ENCODE assay signal across 8 cellular contexts in genomic region chr10:94361161-94361794, GRCh38. TPM values are rescaled to one million over a fixed set of nuclear protein-coding genes. Genes with fewer than 3 reads are reported as not detected.
A peak's percentile ranks its signal among the peaks of the same experiment; 100 is the strongest.
DNase-seq lines count a peak whose midpoint lies in the region; ATAC-seq and TF ChIP-seq lines count a peak whose summit lies in the region.

No MANE protein-coding gene starts in this region.

- peaks cover 14% of the 10 kb centered on the region for H3K27me3 Mint-ChIP-seq in T-helper 2 cell treated with Interferon-gamma antibody and Interleukin-4, amounts not matched to agents 5 μg/mL and 100 μg/mL, for 36 hours (ENCODE audit: low read depth)

- peaks cover 36% of the 10 kb centered on the region for H3K36me3 Mint-ChIP-seq in T-helper 2 cell treated with Interferon-gamma antibody and Interleukin-4, amounts not matched to agents 5 μg/mL and 100 μg/mL, for 36 hours (ENCODE audit: low read depth)

- no peak for TF ChIP-seq POLR2A in transverse colon (IDR thresholded peaks at IDR 0.05)

- ATAC-seq in Right ventricle myocardium inferior (no peak), foreskin keratinocyte (no peak), GM21381 (IDR thresholded peaks at IDR 0.05; ENCODE audit: unreplicated experiment) (no peak)

- WGBS in transverse colon (ENCODE audit: low coverage in 1 of 2), 2 donors, result 64 to 70% methylated on average over 4 of the region's 4 CpGs

- H3K27me3 ChIP-seq in cardiac muscle cell (no peaks in the 10 kb centered on the region), foreskin keratinocyte (no peaks in the 10 kb centered on the region), transverse colon (no peaks in the 10 kb centered on the region), colonic mucosa (no peaks in the 10 kb centered on the region)

- in situ Hi-C loops in transverse colon (cut with MboI; ENCODE audit: low pct_ligation_motif_present in 1 of 4, low pct_unique_long_range_greater_than_20kb in 1 of 4, low sequenced_read_pairs in 3 of 4), result no loop called here

- H3K27ac ChIP-seq in cardiac muscle cell (no peak overlapping the region), foreskin keratinocyte (no peak overlapping the region), transverse colon (no peak overlapping the region), colonic mucosa (no peak overlapping the region)

- peaks cover 8% of the 10 kb centered on the region for H3K36me3 ChIP-seq in cardiac muscle cell
- peaks cover 0 to 13% (median 0%) of the 10 kb centered on the region in 4 donors for H3K36me3 ChIP-seq in transverse colon
- no peaks in the 10 kb centered on the region for H3K36me3 ChIP-seq in colonic mucosa

- H3K4me3 Mint-ChIP-seq in T-helper 2 cell treated with Interferon-gamma antibody and Interleukin-4, amounts not matched to agents 5 μg/mL and 100 μg/mL, for 36 hours, result peak overlapping the region; percentile 95

- no peaks in the 10 kb centered on the region for H3K9me3 Mint-ChIP-seq in T-helper 2 cell treated with Interferon-gamma antibody and Interleukin-4, amounts not matched to agents 5 μg/mL and 100 μg/mL, for 36 hours

- no peak for TF ChIP-seq EP300 in transverse colon (IDR thresholded peaks at IDR 0.05; ENCODE audit: low read depth)

- DNase-seq in cardiac muscle cell (ENCODE audit: low read depth in 1 of 2, low spot score in 1 of 2), result peak in 1 of 2 donors; percentile 25
- no peak for DNase-seq in Right ventricle myocardium inferior (ENCODE audit: missing footprints)
- no peak for DNase-seq in T-helper 2 cell treated with Interferon-gamma antibody and Interleukin-4, amounts not matched to agents 5 μg/mL and 100 μg/mL, for 36 hours (ENCODE audit: low spot score)
- DNase-seq in foreskin keratinocyte, result peak; percentile 4 to 18
- peak; percentile 26 for DNase-seq in transverse colon
- DNase-seq in colonic mucosa, result no peak
- no peak for DNase-seq in NCI-H2171 (lab: John Stamatoyannopoulos, UW)

- peaks cover 6% of the 10 kb centered on the region for H3K4me1 ChIP-seq in cardiac muscle cell (ENCODE audit: low read depth)
- H3K4me1 ChIP-seq in foreskin keratinocyte, result peaks cover 8% of the 10 kb centered on the region
- H3K4me1 ChIP-seq in transverse colon, result peaks cover 9 to 22% (median 15%) of the 10 kb centered on the region in 4 donors
- peaks cover 3% of the 10 kb centered on the region for H3K4me1 ChIP-seq in colonic mucosa

- no peak for TF ChIP-seq CTCF in cardiac muscle cell (IDR thresholded peaks at IDR 0.05; ENCODE audit: low read depth, low read length)
- no peak for TF ChIP-seq CTCF in foreskin keratinocyte (conservative IDR thresholded peaks at IDR 0.05)
- no peak for TF ChIP-seq CTCF in transverse colon (IDR thresholded peaks at IDR 0.05)
- TF ChIP-seq CTCF in colonic mucosa (IDR thresholded peaks at IDR 0.05), result no peak

- H3K9ac ChIP-seq in colonic mucosa (ENCODE audit: low read depth in 2 of 2, low read length in 2 of 2), result no peak overlapping the region

- H3K27ac Mint-ChIP-seq in T-helper 2 cell treated with Interferon-gamma antibody and Interleukin-4, amounts not matched to agents 5 μg/mL and 100 μg/mL, for 36 hours, result no peak overlapping the region

- intact Hi-C loops in Right ventricle myocardium inferior (cut with DNase I), result no loop called here
- intact Hi-C loops in transverse colon (cut with DNase I; ENCODE audit: low total_unique reads), result loop anchor here (10.0 kb wide), 1 partner anchor 84 kb away; no protein-coding TSS in a partner anchor
- intact Hi-C loops in colonic mucosa (cut with DNase I), result no loop called here

- H3K9me3 ChIP-seq in cardiac muscle cell (ENCODE audit: low read depth) (no peaks in the 10 kb centered on the region), transverse colon (no peaks in the 10 kb centered on the region), colonic mucosa (no peaks in the 10 kb centered on the region)

- peaks cover 18% of the 10 kb centered on the region for H3K4me1 Mint-ChIP-seq in T-helper 2 cell treated with Interferon-gamma antibody and Interleukin-4, amounts not matched to agents 5 μg/mL and 100 μg/mL, for 36 hours (ENCODE audit: low read depth)

- H3K4me3 ChIP-seq in cardiac muscle cell, result peak overlapping the region; percentile 68
- peak overlapping the region in 1 of 4 donors; percentile 1 for H3K4me3 ChIP-seq in transverse colon
- no peak overlapping the region for H3K4me3 ChIP-seq in colonic mucosa

RNA-seq across cellular contexts. Expression of gene NOC3L, which starts 1.5 kb away (rescaled TPM):
- total RNA-seq in cardiac muscle cell, result 7.1 and 10.4 TPM in 2 replicates
- 9.0 and 11.9 TPM in 2 replicates for polyA plus RNA-seq in cardiac muscle cell
- 8.1 TPM for total RNA-seq in Right ventricle myocardium inferior
- 27.7 and 33.0 TPM in 2 replicates for total RNA-seq in foreskin keratinocyte
- 6.6 and 9.4 TPM in 2 replicates for polyA plus RNA-seq in foreskin keratinocyte
- total RNA-seq in transverse colon, result 10 to 100 TPM in 1 of 4 donors, 1 to 10 TPM in 2, under 1 TPM in 1; 0.20 to 11.7 (median 3.4) TPM
- total RNA-seq in colonic mucosa, result 10 to 100 TPM in 1 of 2 donors, 1 to 10 TPM in 1; 7.9 to 10.3 TPM

RNA-seq across cellular contexts. Expression of gene TBC1D12, which starts 41.1 kb away (rescaled TPM):
- 7.7 and 8.5 TPM in 2 replicates for total RNA-seq in cardiac muscle cell
- polyA plus RNA-seq in cardiac muscle cell, result 3.3 and 5.3 TPM in 2 replicates
- total RNA-seq in Right ventricle myocardium inferior, result 4.6 TPM
- total RNA-seq in foreskin keratinocyte, result 5.1 and 6.8 TPM in 2 replicates
- polyA plus RNA-seq in foreskin keratinocyte, result 2.6 and 3.6 TPM in 2 replicates
- total RNA-seq in transverse colon, result 10 to 100 TPM; 27.2 to 58.0 (median 38.0) TPM
- 10 to 100 TPM; 18.0 to 21.0 TPM for total RNA-seq in colonic mucosa

Comparison
In these comparisons a context has a peak if more than half of its experiments do, and no peak if none do; other contexts are left out.
1. DNase-seq: peak in foreskin keratinocyte (2 of 2) and transverse colon (single experiment); none in Right ventricle myocardium inferior (single experiment), T-helper 2 cell treated with Interferon-gamma antibody and Interleukin-4, amounts not matched to agents 5 μg/mL and 100 μg/mL, for 36 hours (single experiment), colonic mucosa (single experiment) and NCI-H2171 (single experiment).